Comparison of ENCODE assay signal across 25 cellular contexts in genomic region chr4:173337463-173337862, GRCh38.
"Had no signal": no experiment of that assay in that cellular context is flagged by ENCODE, and none has a peak within 500 bp of the region (broad histone marks: within the 10 kb centered on the region; RNA-seq: fewer than 3 reads in every experiment).

No MANE protein-coding gene starts in this region.

- H3K4me3 ChIP-seq: colonic mucosa, dorsolateral prefrontal cortex, left ventricle myocardium inferior, pancreas, upper lobe of left lung had no signal

- H3K9me3 ChIP-seq: colonic mucosa, left ventricle myocardium inferior, neutrophil, pancreas, upper lobe of left lung had no signal

- H3K27me3 ChIP-seq: colonic mucosa, dorsolateral prefrontal cortex, neutrophil, pancreas, upper lobe of left lung had no signal

- H3K4me1 ChIP-seq: colonic mucosa had no signal

- H3K36me3 ChIP-seq: colonic mucosa, pancreas, upper lobe of left lung had no signal

- ATAC-seq: activated CD4-positive, CD25-positive, alpha-beta regulatory T cell treated with anti-CD3 and anti-CD28 coated beads, Interleukin-2, amount 50 U/mL, for 24 hours; activated T-cell treated with anti-CD3 and anti-CD28 coated beads, Interleukin-2, amount 50 U/mL, for 72 hours; effector memory CD8-positive, alpha-beta T cell; esophagus mucosa; natural killer cell; pancreas; right cardiac atrium; stimulated activated naive CD8-positive, alpha-beta T cell treated with anti-CD3 and anti-CD28 coated beads, Interleukin-15, Interleukin-2, amounts not matched to agents 100 U/mL and 50 U/mL, for 24 hours had no signal

- DNase-seq: activated CD4-positive, alpha-beta memory T cell treated with anti-CD3 and anti-CD28 coated beads, Interleukin-2, amount 10 ng/mL, durations not matched to agents 7 days and 5 days; activated CD4-positive, alpha-beta T cell treated with anti-CD3 and anti-CD28 coated beads, Interleukin-2, amount 10 ng/mL, durations not matched to agents 24 days and 14 days; activated effector memory CD4-positive, alpha-beta T cell treated with anti-CD3 and anti-CD28 coated beads, Interleukin-2, amount 50 U/mL, for 16 hours; activated naive CD4-positive, alpha-beta T cell treated with anti-CD3 and anti-CD28 coated beads, Interleukin-2, amount 50 U/mL, for 16 hours; activated T-cell treated with anti-CD3 and anti-CD28 coated beads, Interleukin-2, amount 50 U/mL, for 72 hours; colonic mucosa; dorsolateral prefrontal cortex; effector memory CD8-positive, alpha-beta T cell; glutamatergic neuron; hippocampal formation; left ventricle myocardium inferior; mammary epithelial cell; natural killer cell; pancreas; right cardiac atrium; stimulated activated CD4-positive, alpha-beta T cell treated with anti-CD3 and anti-CD28 coated beads, Interleukin-12 subunit alpha, Interleukin-12 subunit beta, amount 100 ng/mL, for 4 hours; stimulated activated CD4-positive, alpha-beta T cell treated with anti-CD3 and anti-CD28 coated beads, Interleukin-4, amount 100 ng/mL, for 4 hours; stimulated activated naive CD8-positive, alpha-beta T cell treated with anti-CD3 and anti-CD28 coated beads, Interleukin-15, Interleukin-2, amounts not matched to agents 100 U/mL and 50 U/mL, for 24 hours; upper lobe of left lung had no signal

- H3K27ac ChIP-seq: colonic mucosa, dorsolateral prefrontal cortex, left ventricle myocardium inferior, neutrophil, pancreas, upper lobe of left lung, VCaP had no signal

- H3K9me3 Mint-ChIP-seq: activated CD4-positive, alpha-beta memory T cell treated with anti-CD3 and anti-CD28 coated beads, Interleukin-2, amount 10 ng/mL, durations not matched to agents 7 days and 5 days; activated CD4-positive, alpha-beta T cell treated with anti-CD3 and anti-CD28 coated beads, Interleukin-2, amount 10 ng/mL, durations not matched to agents 24 days and 14 days; activated T-cell treated with anti-CD3 and anti-CD28 coated beads, Interleukin-2, amount 50 U/mL, for 72 hours; central memory CD8-positive, alpha-beta T cell; effector memory CD8-positive, alpha-beta T cell; mesothelial cell of epicardium; natural killer cell had no signal

- H3K36me3 Mint-ChIP-seq: mesothelial cell of epicardium, natural killer cell had no signal

- H3K27ac Mint-ChIP-seq: activated CD4-positive, alpha-beta memory T cell treated with anti-CD3 and anti-CD28 coated beads, Interleukin-2, amount 10 ng/mL, durations not matched to agents 7 days and 5 days; activated CD4-positive, alpha-beta T cell treated with anti-CD3 and anti-CD28 coated beads, Interleukin-2, amount 10 ng/mL, durations not matched to agents 24 days and 14 days; activated T-cell treated with anti-CD3 and anti-CD28 coated beads, Interleukin-2, amount 50 U/mL, for 72 hours; effector memory CD8-positive, alpha-beta T cell; mesothelial cell of epicardium; natural killer cell had no signal

- H3K27me3 Mint-ChIP-seq: activated CD4-positive, alpha-beta T cell treated with anti-CD3 and anti-CD28 coated beads, Interleukin-2, amount 10 ng/mL, durations not matched to agents 24 days and 14 days; central memory CD8-positive, alpha-beta T cell; effector memory CD8-positive, alpha-beta T cell had no signal

- H3K4me3 Mint-ChIP-seq: activated CD4-positive, alpha-beta memory T cell treated with anti-CD3 and anti-CD28 coated beads, Interleukin-2, amount 10 ng/mL, durations not matched to agents 7 days and 5 days; activated CD4-positive, alpha-beta T cell treated with anti-CD3 and anti-CD28 coated beads, Interleukin-2, amount 10 ng/mL, durations not matched to agents 24 days and 14 days; activated T-cell treated with anti-CD3 and anti-CD28 coated beads, Interleukin-2, amount 50 U/mL, for 72 hours; central memory CD8-positive, alpha-beta T cell; effector memory CD8-positive, alpha-beta T cell; mesothelial cell of epicardium; natural killer cell had no signal
